8 cellular contexts compared by ENCODE assay signal in the genomic region with DNA sequence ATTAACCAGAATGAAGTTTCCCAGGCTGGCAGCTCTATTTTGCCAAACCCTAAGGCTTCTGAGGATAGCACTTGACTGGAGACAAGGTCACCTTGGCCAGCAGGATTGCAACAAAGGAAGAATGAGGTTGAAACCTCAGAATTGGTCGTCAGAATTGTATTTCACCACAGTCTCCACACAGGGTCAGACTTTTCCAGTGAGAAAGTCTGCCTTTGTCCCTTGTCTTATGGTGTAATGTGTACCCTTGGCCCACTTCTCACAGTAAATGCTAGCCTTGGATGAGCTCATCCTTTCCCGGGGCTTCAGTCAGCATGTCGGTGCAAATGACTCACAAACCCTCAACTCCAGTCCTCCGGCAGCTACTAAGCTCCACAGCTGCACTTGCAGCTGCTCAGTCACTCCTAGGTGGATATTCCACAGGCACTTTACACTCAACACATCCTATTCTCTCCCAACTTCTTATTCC. TPM values are rescaled to one million over a fixed set of nuclear protein-coding genes. Genes with fewer than 3 reads are reported as not detected.
A peak's percentile ranks its signal among the peaks of the same experiment; 100 is the strongest.
DNase-seq lines count a peak whose midpoint lies in the region; ATAC-seq, FAIRE-seq and TF ChIP-seq lines count a peak whose summit lies in the region.

No MANE protein-coding gene starts in this region.

- H3K27me3 ChIP-seq in astrocyte (ENCODE audit: insufficient read depth, low read length) (no peaks in the 10 kb centered on the region), smooth muscle cell (ENCODE audit: low read depth) (no peaks in the 10 kb centered on the region)

- H3K4me3 Mint-ChIP-seq in astrocyte (ENCODE audit: unreplicated experiment), result peak overlapping the region; percentile 18
- H3K4me3 Mint-ChIP-seq in stimulated activated naive B cell treated with anti-CD40 and anti-IgM and Interleukin-4, amounts not matched to agents 10 μg/mL and 1 μg/mL and 100 μg/mL, for 72 hours, result no peak overlapping the region
- no peak overlapping the region for H3K4me3 Mint-ChIP-seq in glutamatergic neuron (ENCODE audit: unreplicated experiment)

- DNase-seq in GM10248 (ENCODE audit: extremely low spot score) (no peak), NB4 (ENCODE audit: low read depth) (peak; percentile 82), astrocyte (ENCODE audit: low read depth) (peak; percentile 99), iPS-NIHi11 (ENCODE audit: low spot score) (peak; percentile 31), smooth muscle cell (lab: John Stamatoyannopoulos, UW; ENCODE audit: unreplicated experiment) (peak; percentile 11), glutamatergic neuron (no peak)
- DNase-seq in stimulated activated naive B cell treated with anti-CD40 and anti-IgM and Interleukin-4, amounts not matched to agents 10 μg/mL and 1 μg/mL and 100 μg/mL, for 72 hours, result no peak
- no peak for DNase-seq in activated effector memory CD4-positive, alpha-beta T cell treated with Interleukin-2 at 50 U/mL for 16 hours

- TF ChIP-seq CTCF in GM10248 (IDR thresholded peaks at IDR 0.05; ENCODE audit: control extremely low read depth, extremely low read depth, low read depth, missing control alignments) (peak; percentile 8), NB4 (IDR thresholded peaks at IDR 0.05; ENCODE audit: low read depth, low read length) (peak; percentile 23), astrocyte (IDR thresholded peaks at IDR 0.05; ENCODE audit: insufficient read depth, low read depth, low read length) (no peak), smooth muscle cell (IDR thresholded peaks at IDR 0.05; ENCODE audit: borderline replicate concordance, insufficient read depth, poor library complexity, severe bottlenecking) (peak; percentile 27), glutamatergic neuron (IDR thresholded peaks at IDR 0.05; ENCODE audit: partially characterized antibody, unreplicated experiment) (no peak)

- H3K27ac Mint-ChIP-seq in astrocyte (ENCODE audit: unreplicated experiment) (peak overlapping the region; percentile 86), glutamatergic neuron (ENCODE audit: unreplicated experiment) (no peak overlapping the region)
- no peak overlapping the region for H3K27ac Mint-ChIP-seq in stimulated activated naive B cell treated with anti-CD40 and anti-IgM and Interleukin-4, amounts not matched to agents 10 μg/mL and 1 μg/mL and 100 μg/mL, for 72 hours

- peak; percentile 91 for FAIRE-seq in astrocyte (lab: Jason Lieb, UNC)

- no peaks in the 10 kb centered on the region for H3K27me3 Mint-ChIP-seq in astrocyte (ENCODE audit: low read depth, unreplicated experiment)
- H3K27me3 Mint-ChIP-seq in stimulated activated naive B cell treated with anti-CD40 and anti-IgM and Interleukin-4, amounts not matched to agents 10 μg/mL and 1 μg/mL and 100 μg/mL, for 72 hours, result no peaks in the 10 kb centered on the region
- H3K27me3 Mint-ChIP-seq in glutamatergic neuron (ENCODE audit: unreplicated experiment), result no peaks in the 10 kb centered on the region

- H3K9me3 Mint-ChIP-seq in astrocyte (ENCODE audit: unreplicated experiment) (no peaks in the 10 kb centered on the region), glutamatergic neuron (ENCODE audit: unreplicated experiment) (peaks cover 3% of the 10 kb centered on the region)
- no peaks in the 10 kb centered on the region for H3K9me3 Mint-ChIP-seq in stimulated activated naive B cell treated with anti-CD40 and anti-IgM and Interleukin-4, amounts not matched to agents 10 μg/mL and 1 μg/mL and 100 μg/mL, for 72 hours

- no peak for TF ChIP-seq POLR2A in NB4 (IDR thresholded peaks at IDR 0.05; ENCODE audit: extremely low read depth, insufficient read length)

- no peak for ATAC-seq in stimulated activated naive B cell treated with anti-CD40 and anti-IgM and Interleukin-4, amounts not matched to agents 10 μg/mL and 1 μg/mL and 100 μg/mL, for 72 hours (replicated peaks)

- H3K36me3 ChIP-seq in astrocyte (ENCODE audit: insufficient read depth, low read length) (peaks cover 16% of the 10 kb centered on the region), smooth muscle cell (ENCODE audit: low read depth) (peaks cover 2% of the 10 kb centered on the region)

- WGBS in smooth muscle cell (ENCODE audit: low lambda C conversion rate), result under 1% methylated on average over 4 of the region's 4 CpGs

- H3K36me3 Mint-ChIP-seq in astrocyte (ENCODE audit: low read depth, unreplicated experiment), result peaks cover 9% of the 10 kb centered on the region
- peaks cover 28 to 53% of the 10 kb centered on the region in 2 donors for H3K36me3 Mint-ChIP-seq in stimulated activated naive B cell treated with anti-CD40 and anti-IgM and Interleukin-4, amounts not matched to agents 10 μg/mL and 1 μg/mL and 100 μg/mL, for 72 hours
- H3K36me3 Mint-ChIP-seq in glutamatergic neuron (ENCODE audit: unreplicated experiment), result no peaks in the 10 kb centered on the region

- CTCF ChIA-PET in GM10248 (lab: Yijun Ruan, JAX), result interaction anchor here (0.7 to 2.6 kb wide), 6 partner anchors 14 to 383 kb away, joined by 3 to 7 read pairs (median 3); no protein-coding TSS in a partner anchor

- peaks cover 62% of the 10 kb centered on the region for H3K4me1 Mint-ChIP-seq in astrocyte (ENCODE audit: low read depth, unreplicated experiment)
- H3K4me1 Mint-ChIP-seq in stimulated activated naive B cell treated with anti-CD40 and anti-IgM and Interleukin-4, amounts not matched to agents 10 μg/mL and 1 μg/mL and 100 μg/mL, for 72 hours, result peaks cover 6% of the 10 kb centered on the region in 2 donors
- peaks cover 15% of the 10 kb centered on the region for H3K4me1 Mint-ChIP-seq in glutamatergic neuron (ENCODE audit: low read depth, unreplicated experiment)

- H3K9me3 ChIP-seq in astrocyte (ENCODE audit: insufficient read depth, low read depth, low read length) (no peaks in the 10 kb centered on the region), smooth muscle cell (replicated peaks; ENCODE audit: low read depth) (no peaks in the 10 kb centered on the region)

- peak overlapping the region; percentile 89 for H3K27ac ChIP-seq in astrocyte (ENCODE audit: low read depth, low read length)
- H3K27ac ChIP-seq in smooth muscle cell (ENCODE audit: low read depth), result peak overlapping the region; percentile 93

- H3K4me1 ChIP-seq in astrocyte (ENCODE audit: insufficient read depth, low read length) (peaks cover 28% of the 10 kb centered on the region), smooth muscle cell (ENCODE audit: low read depth) (no peaks in the 10 kb centered on the region)

- H3K4me3 ChIP-seq in NB4 (ENCODE audit: low read depth, low read length) (no peak overlapping the region), astrocyte (ENCODE audit: insufficient read depth, low read depth, low read length) (no peak overlapping the region), smooth muscle cell (no peak overlapping the region)

- H3F3A ChIP-seq in smooth muscle cell (ENCODE audit: low read depth), result peaks cover 30% of the 10 kb centered on the region

- H3K9ac ChIP-seq in astrocyte (ENCODE audit: low read length) (peak overlapping the region; percentile 75), smooth muscle cell (ENCODE audit: low read depth) (peak overlapping the region; percentile 84)

- H2AFZ ChIP-seq in astrocyte (ENCODE audit: low read depth, low read length) (no peak overlapping the region), smooth muscle cell (ENCODE audit: low read depth) (no peak overlapping the region)

- H3K79me2 ChIP-seq in astrocyte (ENCODE audit: insufficient read depth, low read length), result peaks cover 2% of the 10 kb centered on the region
- no peaks in the 10 kb centered on the region for H3K79me2 ChIP-seq in smooth muscle cell (ENCODE audit: low read depth)

- peak overlapping the region; percentile 44 for H3K4me2 ChIP-seq in astrocyte (ENCODE audit: low read length)
- H3K4me2 ChIP-seq in smooth muscle cell, result peak overlapping the region; percentile 6

- H4K20me1 ChIP-seq in astrocyte (ENCODE audit: insufficient read depth, low read length), result peaks cover 9% of the 10 kb centered on the region
- peaks cover 8% of the 10 kb centered on the region for H4K20me1 ChIP-seq in smooth muscle cell (ENCODE audit: low read depth)

- POLR2A ChIA-PET in GM10248 (lab: Yijun Ruan, JAX), result no interaction called here

RNA-seq across cellular contexts. Expression of gene SSR3, which starts 19.7 kb away (rescaled TPM):
- total RNA-seq in astrocyte (534 and 562 TPM in 2 replicates), smooth muscle cell (325 and 386 TPM in 2 replicates), glutamatergic neuron (ENCODE audit: unreplicated experiment) (94.5 TPM)
- polyA plus RNA-seq in smooth muscle cell, result 337 and 370 TPM in 2 replicates

Comparison
In these comparisons a context has a peak if more than half of its experiments do, and no peak if none do; other contexts are left out.
1. DNase-seq: peak in NB4 (single experiment), astrocyte (single experiment), iPS-NIHi11 (single experiment) and smooth muscle cell (single experiment); none in GM10248 (single experiment), stimulated activated naive B cell treated with anti-CD40 and anti-IgM and Interleukin-4, amounts not matched to agents 10 μg/mL and 1 μg/mL and 100 μg/mL, for 72 hours (single experiment), glutamatergic neuron (single experiment) and activated effector memory CD4-positive, alpha-beta T cell treated with Interleukin-2 at 50 U/mL for 16 hours (single experiment).
2. CTCF ChIP-seq: peak in GM10248 (single experiment), NB4 (single experiment) and smooth muscle cell (single experiment); none in astrocyte (single experiment) and glutamatergic neuron (single experiment).